In the genomic region with DNA sequence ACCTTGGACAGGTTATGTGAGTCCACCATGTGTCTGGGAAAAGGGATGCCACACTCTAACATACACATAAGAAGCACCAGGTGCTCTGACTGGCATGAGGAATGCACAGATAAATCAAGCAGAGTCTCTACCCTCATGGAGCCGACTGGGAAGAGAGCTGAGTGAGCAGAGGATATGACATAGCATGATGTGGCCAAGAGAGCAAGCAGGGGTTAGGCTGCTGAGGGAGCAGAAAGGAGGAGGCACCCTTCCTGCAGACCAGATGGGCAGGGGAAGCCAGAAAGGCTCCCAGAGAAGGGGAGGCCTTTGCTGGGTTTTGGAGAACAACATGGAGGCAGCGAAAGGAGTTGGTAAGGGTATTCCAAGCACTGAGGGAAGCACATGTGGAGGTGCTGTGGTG, we compare ENCODE assay signal across 3 cellular contexts.
TF ChIP-seq lines count a peak whose summit lies in the region.

No MANE protein-coding gene starts in this region.

TF ChIP-seq in H1, 55 proteins besides CTCF, POLR2A, EP300 and RAD21 (continued from another document):
- TF ChIP-seq POLR2AphosphoS5 (IDR thresholded peaks at IDR 0.05; ENCODE audit: low read depth, low read length) (no peak), CEBPB (IDR thresholded peaks at IDR 0.05; ENCODE audit: low read depth, low read length) (no peak), ASH2L (IDR thresholded peaks at IDR 0.05; ENCODE audit: low read length) (no peak), SIN3A (conservative IDR thresholded peaks at IDR 0.05 in 1 of 2, IDR thresholded peaks at IDR 0.05 in 1 of 2; ENCODE audit: low read depth in 1 of 2, low read length in 2 of 2) (no peak), RXRA (IDR thresholded peaks at IDR 0.05; ENCODE audit: insufficient read depth, low read depth, low read length) (no peak), RBBP5 (IDR thresholded peaks at IDR 0.05; ENCODE audit: borderline replicate concordance, low read depth, low read length) (no peak), PHF8 (conservative IDR thresholded peaks at IDR 0.05; ENCODE audit: low read depth, low read length) (no peak), JUND (IDR thresholded peaks at IDR 0.05; ENCODE audit: low read length) (no peak), SIRT6 (IDR thresholded peaks at IDR 0.05; ENCODE audit: low read length) (no peak), YY1 (IDR thresholded peaks at IDR 0.05; ENCODE audit: low read depth, low read length) (no peak), SUZ12 (IDR thresholded peaks at IDR 0.05; ENCODE audit: low read length) (no peak), CTBP2 (IDR thresholded peaks at IDR 0.05; ENCODE audit: borderline replicate concordance, insufficient read depth, insufficient read length, low read length) (no peak)
TF ChIP-seq in H1: peak in this region for 0.

TF ChIP-seq in HepG2, 621 proteins besides CTCF, POLR2A, EP300 and RAD21:
- TF ChIP-seq, protein P1, sequence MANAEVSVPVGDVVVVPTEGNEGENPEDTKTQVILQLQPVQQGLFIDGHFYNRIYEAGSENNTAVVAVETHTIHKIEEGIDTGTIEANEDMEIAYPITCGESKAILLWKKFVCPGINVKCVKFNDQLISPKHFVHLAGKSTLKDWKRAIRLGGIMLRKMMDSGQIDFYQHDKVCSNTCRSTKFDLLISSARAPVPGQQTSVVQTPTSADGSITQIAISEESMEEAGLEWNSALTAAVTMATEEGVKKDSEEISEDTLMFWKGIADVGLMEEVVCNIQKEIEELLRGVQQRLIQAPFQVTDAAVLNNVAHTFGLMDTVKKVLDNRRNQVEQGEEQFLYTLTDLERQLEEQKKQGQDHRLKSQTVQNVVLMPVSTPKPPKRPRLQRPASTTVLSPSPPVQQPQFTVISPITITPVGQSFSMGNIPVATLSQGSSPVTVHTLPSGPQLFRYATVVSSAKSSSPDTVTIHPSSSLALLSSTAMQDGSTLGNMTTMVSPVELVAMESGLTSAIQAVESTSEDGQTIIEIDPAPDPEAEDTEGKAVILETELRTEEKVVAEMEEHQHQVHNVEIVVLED (CRISPR knock-in tag; IDR thresholded peaks at IDR 0.05; ENCODE audit: borderline replicate concordance) = no peak
- TF ChIP-seq ATF7 (IDR thresholded peaks at IDR 0.05) (no peak), ATF7 (CRISPR knock-in tag; IDR thresholded peaks at IDR 0.05) (no peak), NFATC3 (CRISPR knock-in tag; IDR thresholded peaks at IDR 0.05) (no peak), YY1 (IDR thresholded peaks at IDR 0.05; ENCODE audit: insufficient read depth, insufficient replicate concordance, low read depth, low read length) (no peak), HCFC1 (IDR thresholded peaks at IDR 0.05; ENCODE audit: low read depth, low read length) (no peak), KLF12 (CRISPR knock-in tag; IDR thresholded peaks at IDR 0.05; ENCODE audit: borderline replicate concordance) (no peak), SOX6 (IDR thresholded peaks at IDR 0.05) (no peak), SOX6 (CRISPR knock-in tag; IDR thresholded peaks at IDR 0.05) (no peak), ZNF552 (CRISPR knock-in tag; IDR thresholded peaks at IDR 0.05; ENCODE audit: borderline replicate concordance) (no peak), ZNF737 (CRISPR knock-in tag; IDR thresholded peaks at IDR 0.05; ENCODE audit: borderline replicate concordance) (no peak), MZF1 (CRISPR knock-in tag; IDR thresholded peaks at IDR 0.05; ENCODE audit: borderline replicate concordance) (no peak)
- TF ChIP-seq, protein P2, sequence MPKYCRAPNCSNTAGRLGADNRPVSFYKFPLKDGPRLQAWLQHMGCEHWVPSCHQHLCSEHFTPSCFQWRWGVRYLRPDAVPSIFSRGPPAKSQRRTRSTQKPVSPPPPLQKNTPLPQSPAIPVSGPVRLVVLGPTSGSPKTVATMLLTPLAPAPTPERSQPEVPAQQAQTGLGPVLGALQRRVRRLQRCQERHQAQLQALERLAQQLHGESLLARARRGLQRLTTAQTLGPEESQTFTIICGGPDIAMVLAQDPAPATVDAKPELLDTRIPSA (CRISPR knock-in tag; IDR thresholded peaks at IDR 0.05; ENCODE audit: borderline replicate concordance) = no peak
- TF ChIP-seq, protein P3, sequence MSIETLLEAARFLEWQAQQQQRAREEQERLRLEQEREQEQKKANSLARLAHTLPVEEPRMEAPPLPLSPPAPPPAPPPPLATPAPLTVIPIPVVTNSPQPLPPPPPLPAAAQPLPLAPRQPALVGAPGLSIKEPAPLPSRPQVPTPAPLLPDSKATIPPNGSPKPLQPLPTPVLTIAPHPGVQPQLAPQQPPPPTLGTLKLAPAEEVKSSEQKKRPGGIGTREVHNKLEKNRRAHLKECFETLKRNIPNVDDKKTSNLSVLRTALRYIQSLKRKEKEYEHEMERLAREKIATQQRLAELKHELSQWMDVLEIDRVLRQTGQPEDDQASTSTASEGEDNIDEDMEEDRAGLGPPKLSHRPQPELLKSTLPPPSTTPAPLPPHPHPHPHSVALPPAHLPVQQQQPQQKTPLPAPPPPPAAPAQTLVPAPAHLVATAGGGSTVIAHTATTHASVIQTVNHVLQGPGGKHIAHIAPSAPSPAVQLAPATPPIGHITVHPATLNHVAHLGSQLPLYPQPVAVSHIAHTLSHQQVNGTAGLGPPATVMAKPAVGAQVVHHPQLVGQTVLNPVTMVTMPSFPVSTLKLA (IDR thresholded peaks at IDR 0.05) = no peak
TF ChIP-seq in HepG2: peak in this region for 0.

TF ChIP-seq in SK-N-SH treated with all-trans-retinoic acid at 6 μM for 48 hours, 23 proteins besides CTCF, POLR2A, EP300 and RAD21 (continued from another document):
- TF ChIP-seq, protein P4, sequence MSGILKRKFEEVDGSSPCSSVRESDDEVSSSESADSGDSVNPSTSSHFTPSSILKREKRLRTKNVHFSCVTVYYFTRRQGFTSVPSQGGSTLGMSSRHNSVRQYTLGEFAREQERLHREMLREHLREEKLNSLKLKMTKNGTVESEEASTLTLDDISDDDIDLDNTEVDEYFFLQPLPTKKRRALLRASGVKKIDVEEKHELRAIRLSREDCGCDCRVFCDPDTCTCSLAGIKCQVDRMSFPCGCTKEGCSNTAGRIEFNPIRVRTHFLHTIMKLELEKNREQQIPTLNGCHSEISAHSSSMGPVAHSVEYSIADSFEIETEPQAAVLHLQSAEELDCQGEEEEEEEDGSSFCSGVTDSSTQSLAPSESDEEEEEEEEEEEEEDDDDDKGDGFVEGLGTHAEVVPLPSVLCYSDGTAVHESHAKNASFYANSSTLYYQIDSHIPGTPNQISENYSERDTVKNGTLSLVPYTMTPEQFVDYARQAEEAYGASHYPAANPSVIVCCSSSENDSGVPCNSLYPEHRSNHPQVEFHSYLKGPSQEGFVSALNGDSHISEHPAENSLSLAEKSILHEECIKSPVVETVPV (CRISPR knock-in tag; IDR thresholded peaks at IDR 0.05) = no peak
- TF ChIP-seq ZFP3 (CRISPR knock-in tag; IDR thresholded peaks at IDR 0.05) (no peak), GLIS3 (CRISPR knock-in tag; IDR thresholded peaks at IDR 0.05) (no peak), ZNF8 (CRISPR knock-in tag; IDR thresholded peaks at IDR 0.05) (no peak), ESRRG (CRISPR knock-in tag; IDR thresholded peaks at IDR 0.05) (no peak), ZC3H10 (CRISPR knock-in tag; IDR thresholded peaks at IDR 0.05) (no peak), OSR1 (CRISPR knock-in tag; IDR thresholded peaks at IDR 0.05) (no peak), BACH2 (CRISPR knock-in tag; IDR thresholded peaks at IDR 0.05; ENCODE audit: borderline replicate concordance) (no peak), RARB (CRISPR knock-in tag; IDR thresholded peaks at IDR 0.05) (no peak), ISL1 (CRISPR knock-in tag; IDR thresholded peaks at IDR 0.05) (no peak), TOX (CRISPR knock-in tag; IDR thresholded peaks at IDR 0.05; ENCODE audit: borderline replicate concordance) (no peak), TSHZ2 (CRISPR knock-in tag; IDR thresholded peaks at IDR 0.05) (no peak), PPARA (CRISPR knock-in tag; IDR thresholded peaks at IDR 0.05; ENCODE audit: borderline replicate concordance) (no peak), ZFP30 (CRISPR knock-in tag; IDR thresholded peaks at IDR 0.05) (no peak)
- TF ChIP-seq, protein P5, sequence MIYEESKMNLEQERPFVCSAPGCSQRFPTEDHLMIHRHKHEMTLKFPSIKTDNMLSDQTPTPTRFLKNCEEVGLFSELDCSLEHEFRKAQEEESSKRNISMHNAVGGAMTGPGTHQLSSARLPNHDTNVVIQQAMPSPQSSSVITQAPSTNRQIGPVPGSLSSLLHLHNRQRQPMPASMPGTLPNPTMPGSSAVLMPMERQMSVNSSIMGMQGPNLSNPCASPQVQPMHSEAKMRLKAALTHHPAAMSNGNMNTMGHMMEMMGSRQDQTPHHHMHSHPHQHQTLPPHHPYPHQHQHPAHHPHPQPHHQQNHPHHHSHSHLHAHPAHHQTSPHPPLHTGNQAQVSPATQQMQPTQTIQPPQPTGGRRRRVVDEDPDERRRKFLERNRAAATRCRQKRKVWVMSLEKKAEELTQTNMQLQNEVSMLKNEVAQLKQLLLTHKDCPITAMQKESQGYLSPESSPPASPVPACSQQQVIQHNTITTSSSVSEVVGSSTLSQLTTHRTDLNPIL (CRISPR knock-in tag; IDR thresholded peaks at IDR 0.05; ENCODE audit: low read depth) = no peak
- TF ChIP-seq, protein P6, sequence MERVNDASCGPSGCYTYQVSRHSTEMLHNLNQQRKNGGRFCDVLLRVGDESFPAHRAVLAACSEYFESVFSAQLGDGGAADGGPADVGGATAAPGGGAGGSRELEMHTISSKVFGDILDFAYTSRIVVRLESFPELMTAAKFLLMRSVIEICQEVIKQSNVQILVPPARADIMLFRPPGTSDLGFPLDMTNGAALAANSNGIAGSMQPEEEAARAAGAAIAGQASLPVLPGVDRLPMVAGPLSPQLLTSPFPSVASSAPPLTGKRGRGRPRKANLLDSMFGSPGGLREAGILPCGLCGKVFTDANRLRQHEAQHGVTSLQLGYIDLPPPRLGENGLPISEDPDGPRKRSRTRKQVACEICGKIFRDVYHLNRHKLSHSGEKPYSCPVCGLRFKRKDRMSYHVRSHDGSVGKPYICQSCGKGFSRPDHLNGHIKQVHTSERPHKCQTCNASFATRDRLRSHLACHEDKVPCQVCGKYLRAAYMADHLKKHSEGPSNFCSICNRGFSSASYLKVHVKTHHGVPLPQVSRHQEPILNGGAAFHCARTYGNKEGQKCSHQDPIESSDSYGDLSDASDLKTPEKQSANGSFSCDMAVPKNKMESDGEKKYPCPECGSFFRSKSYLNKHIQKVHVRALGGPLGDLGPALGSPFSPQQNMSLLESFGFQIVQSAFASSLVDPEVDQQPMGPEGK (CRISPR knock-in tag; IDR thresholded peaks at IDR 0.05; ENCODE audit: borderline replicate concordance) = no peak
